Comparison of ENCODE assay signal across 8 cellular contexts in the genomic region with DNA sequence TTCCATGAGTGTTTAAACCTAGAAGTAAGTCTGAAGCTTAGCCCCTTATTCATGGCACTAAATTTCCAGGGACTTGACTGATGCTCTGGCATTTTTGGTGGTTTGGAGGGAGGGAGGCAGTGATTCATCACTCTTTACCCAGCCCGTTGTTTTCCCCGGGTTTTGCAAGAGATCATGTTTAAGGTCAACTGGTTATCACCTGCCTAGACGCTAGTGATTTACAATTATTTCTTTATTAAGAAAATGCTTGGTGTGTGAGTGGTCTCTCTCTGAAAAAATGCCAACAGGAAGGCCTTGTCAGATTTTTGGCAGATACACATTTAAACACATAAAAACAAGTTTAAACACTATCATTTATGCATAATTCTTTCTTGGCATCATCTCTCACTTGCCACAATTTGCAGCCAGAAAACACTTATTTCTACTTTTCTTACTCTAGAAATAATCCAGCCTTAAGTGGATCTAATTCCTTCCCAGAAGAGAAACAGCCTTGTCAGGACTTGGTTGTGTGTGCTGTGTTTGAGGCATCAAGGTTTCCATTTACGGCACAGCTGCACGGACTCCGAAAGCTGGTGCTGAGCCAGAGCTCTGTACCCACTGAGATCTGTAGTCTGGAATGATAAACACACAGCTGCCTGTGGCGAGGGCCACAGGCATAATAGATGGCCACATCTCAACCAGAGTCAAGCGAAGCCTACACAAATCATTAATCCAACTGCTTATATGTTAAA.
DNase-seq lines count a peak whose midpoint lies in the region; ATAC-seq and TF ChIP-seq lines count a peak whose summit lies in the region.

No MANE protein-coding gene starts in this region.

- H3K27ac Mint-ChIP-seq in glutamatergic neuron (ENCODE audit: unreplicated experiment) (peak overlapping the region; percentile 85), natural killer cell (no peak overlapping the region)

- H3K4me1 Mint-ChIP-seq in glutamatergic neuron (ENCODE audit: low read depth, unreplicated experiment) (peaks cover 57% of the 10 kb centered on the region), natural killer cell (no peaks in the 10 kb centered on the region)

- peaks cover 2% of the 10 kb centered on the region for H3K27me3 Mint-ChIP-seq in glutamatergic neuron (ENCODE audit: unreplicated experiment)
- H3K27me3 Mint-ChIP-seq in natural killer cell (ENCODE audit: low read depth in 2 of 2) = no peaks in the 10 kb centered on the region

- peaks cover 4% of the 10 kb centered on the region for H3K9me3 Mint-ChIP-seq in glutamatergic neuron (ENCODE audit: unreplicated experiment)
- no peaks in the 10 kb centered on the region for H3K9me3 Mint-ChIP-seq in natural killer cell

- H3K4me3 Mint-ChIP-seq in glutamatergic neuron (ENCODE audit: unreplicated experiment) (peak overlapping the region; percentile 22), natural killer cell (no peak overlapping the region)

- ATAC-seq in natural killer cell (no peak), GM18868 (IDR thresholded peaks at IDR 0.05; ENCODE audit: unreplicated experiment) (no peak)

- H3K36me3 Mint-ChIP-seq in glutamatergic neuron (ENCODE audit: unreplicated experiment) (no peaks in the 10 kb centered on the region), natural killer cell (peaks cover 5% of the 10 kb centered on the region)

- TF ChIP-seq CTCF in glutamatergic neuron (IDR thresholded peaks at IDR 0.05; ENCODE audit: partially characterized antibody, unreplicated experiment) = no peak
- no peak for TF ChIP-seq CTCF in natural killer cell (IDR thresholded peaks at IDR 0.05)

- intact Hi-C loops in posterior cingulate gyrus (cut with DNase I) = loop anchor here (5.0 kb wide), 1 partner anchor 72 kb away; no protein-coding TSS in a partner anchor
- intact Hi-C loops in natural killer cell (cut with micrococcal nuclease) = no loop called here

- DNase-seq in NCI-H187 (lab: John Stamatoyannopoulos, UW) (peak; percentile 81 to 92), NCI-H187 treated with DMSO at 0.1 percent for 48 hours (lab: John Stamatoyannopoulos, UW) (no peak), SW480 (ENCODE audit: low spot score) (peak; percentile 65), glutamatergic neuron (no peak), posterior cingulate gyrus (peak; percentile 67 to 97 (median 81)), natural killer cell (no peak)
- DNase-seq in effector CD4-positive, alpha-beta T cell = no peak

Comparison
In these comparisons a context has a peak if more than half of its experiments do, and no peak if none do; other contexts are left out.
1. DNase-seq: peak in NCI-H187 (2 of 2), SW480 (single experiment) and posterior cingulate gyrus (10 of 10); none in NCI-H187 treated with DMSO at 0.1 percent for 48 hours (single experiment), glutamatergic neuron (single experiment), natural killer cell (single experiment) and effector CD4-positive, alpha-beta T cell (single experiment).